14 cellular contexts compared by ENCODE assay signal in genomic region chr15:23690015-23690414, GRCh38. TPM values are rescaled to one million over a fixed set of nuclear protein-coding genes. Genes with fewer than 3 reads are reported as not detected.
A peak's percentile ranks its signal among the peaks of the same experiment; 100 is the strongest.
DNase-seq lines count a peak whose midpoint lies in the region; ATAC-seq and TF ChIP-seq lines count a peak whose summit lies in the region.
"Had no signal": no experiment of that assay in that cellular context is flagged by ENCODE, and none has a peak within 500 bp of the region (broad histone marks: within the 10 kb centered on the region; RNA-seq: fewer than 3 reads in every experiment).

No MANE protein-coding gene starts in this region.

- peaks cover 6% of the 10 kb centered on the region for H3K27me3 Mint-ChIP-seq in brain
- no peaks in the 10 kb centered on the region for H3K27me3 Mint-ChIP-seq in mesothelial cell of epicardium (ENCODE audit: low read depth)
- H3K27me3 Mint-ChIP-seq in H9 (ENCODE audit: low read depth), result peaks cover 4% of the 10 kb centered on the region
- H3K27me3 Mint-ChIP-seq: IgD-negative memory B cell had no signal

- peak overlapping the region in 4 of 5 experiments; percentile 30 to 73 (median 60) for H3K4me3 Mint-ChIP-seq in brain
- peak overlapping the region; percentile 5 for H3K4me3 Mint-ChIP-seq in mesothelial cell of epicardium
- no peak overlapping the region for H3K4me3 Mint-ChIP-seq in H9
- H3K4me3 Mint-ChIP-seq: IgD-negative memory B cell had no signal

- no peak overlapping the region for H2BK12ac ChIP-seq in H9 (ENCODE audit: insufficient read length, low read depth, low read length)

- H3K9me3 ChIP-seq in ovary (no peaks in the 10 kb centered on the region), upper lobe of left lung (peaks cover 0 to 3% (median 0%) of the 10 kb centered on the region in 4 donors), H9 (ENCODE audit: control insufficient read depth, low read depth, low read length) (peaks cover 53% of the 10 kb centered on the region)
- H3K9me3 ChIP-seq: SJCRH30 had no signal

- H2AK5ac ChIP-seq in H9 (ENCODE audit: insufficient read length, low read length), result no peak overlapping the region

- H3K36me3 ChIP-seq in ovary (no peaks in the 10 kb centered on the region), upper lobe of left lung (no peaks in the 10 kb centered on the region)
- H3K36me3 ChIP-seq: BLaER1, SJCRH30 had no signal

- H3K9ac ChIP-seq in H9 (ENCODE audit: extremely low read depth, insufficient read length, low read length), result no peak overlapping the region
- H3K9ac ChIP-seq: BLaER1 had no signal

- H4K91ac ChIP-seq in H9 (ENCODE audit: insufficient read length, low read depth, low read length), result no peak overlapping the region

- H3K4ac ChIP-seq in H9 (ENCODE audit: low read depth, low read length), result no peak overlapping the region

- H4K5ac ChIP-seq in H9 (ENCODE audit: insufficient read length, low read depth, low read length), result no peak overlapping the region

- H3T11ph ChIP-seq in H9 (ENCODE audit: low read length), result no peak overlapping the region

- intact Hi-C loops in ovary (cut with DNase I), result no loop called here

- H3K27ac Mint-ChIP-seq in brain (peak overlapping the region in 4 of 5 experiments; percentile 23 to 87 (median 51)), mesothelial cell of epicardium (peak overlapping the region; percentile 87), H9 (no peak overlapping the region)
- H3K27ac Mint-ChIP-seq: IgD-negative memory B cell had no signal

- no peak overlapping the region for H2BK5ac ChIP-seq in H9 (ENCODE audit: insufficient read length, low read length)

- no peaks in the 10 kb centered on the region for H4K20me1 ChIP-seq in H9 (ENCODE audit: control insufficient read depth, insufficient read depth, insufficient read length)
- H4K20me1 ChIP-seq: BLaER1 had no signal

- H3K14ac ChIP-seq in H9 (ENCODE audit: insufficient read depth, low read length), result no peak overlapping the region

- H3K4me1 ChIP-seq in ovary (ENCODE audit: insufficient read depth) (peaks cover 4% of the 10 kb centered on the region), upper lobe of left lung (peaks cover 0 to 15% (median 4%) of the 10 kb centered on the region in 4 donors), H9 (ENCODE audit: insufficient read depth, low read length) (no peaks in the 10 kb centered on the region)
- H3K4me1 ChIP-seq: BLaER1, SJCRH30 had no signal

- no peak overlapping the region for H2BK120ac ChIP-seq in H9 (ENCODE audit: low read depth, low read length, poor library complexity, severe bottlenecking)

- no peak overlapping the region for H4K8ac ChIP-seq in H9 (replicated peaks; ENCODE audit: insufficient read length, low read depth, low read length)

- no peaks in the 10 kb centered on the region for H3K27me3 ChIP-seq in ovary
- no peaks in the 10 kb centered on the region for H3K27me3 ChIP-seq in upper lobe of left lung
- no peaks in the 10 kb centered on the region for H3K27me3 ChIP-seq in H9 (ENCODE audit: insufficient read depth, low read length)
- H3K27me3 ChIP-seq: BLaER1, SJCRH30 had no signal

- H2BK15ac ChIP-seq in H9 (ENCODE audit: low read depth, low read length), result no peak overlapping the region

- DNase-seq in mesothelial cell of epicardium (ENCODE audit: low spot score in 2 of 2, unreplicated experiment in 2 of 2) (no peak), ovary (peak in 3 of 5 donors; percentile 19 to 41 (median 31)), upper lobe of left lung (no peak), cerebellar cortex (ENCODE audit: low spot score) (no peak), H9 (no peak), KG1 (lab: John Stamatoyannopoulos, UW) (no peak)
- DNase-seq: NCI-H226, OCI-M1, RPMI8226 had no signal

- WGBS in ovary, 3 donors, result 40 to 47% (median 41%) methylated on average over 4 of the region's 4 CpGs
- WGBS in upper lobe of left lung, 2 donors, result 68 to 74% methylated on average over 4 of the region's 4 CpGs
- no CpG with 5 or more reads among the region's 4 CpGs for WGBS in H9 (ENCODE audit: extremely low coverage, insufficient read length, low lambda C conversion rate)

- H3K79me1 ChIP-seq in H9 (ENCODE audit: insufficient read depth, low read depth, low read length, poor library complexity, severe bottlenecking), result no peaks in the 10 kb centered on the region

- no peak overlapping the region for H2AFZ ChIP-seq in H9 (ENCODE audit: low read length)

- H3K18ac ChIP-seq in H9 (ENCODE audit: insufficient read length, low read depth, low read length), result no peak overlapping the region

- H3K9me3 Mint-ChIP-seq in brain, result peaks cover 0 to 37% (median 7%) of the 10 kb centered on the region in 5 experiments
- H3K9me3 Mint-ChIP-seq in mesothelial cell of epicardium, result peaks cover 22% of the 10 kb centered on the region
- H3K9me3 Mint-ChIP-seq in H9, result peaks cover 62 to 63% of the 10 kb centered on the region in 2 experiments

- H3K27ac ChIP-seq in ovary (peak overlapping the region in 1 of 2 donors; percentile 74), upper lobe of left lung (peak overlapping the region in 3 of 4 donors; percentile 24 to 43 (median 24)), H9 (ENCODE audit: insufficient read length, low read depth, low read length) (no peak overlapping the region)
- H3K27ac ChIP-seq: BLaER1, SJCRH30 had no signal

- TF ChIP-seq POLR2A in ovary (IDR thresholded peaks at IDR 0.05), result no peak
- TF ChIP-seq POLR2A in upper lobe of left lung (IDR thresholded peaks at IDR 0.05), result no peak

- peaks cover 28% of the 10 kb centered on the region for H3K4me1 Mint-ChIP-seq in brain
- H3K4me1 Mint-ChIP-seq in mesothelial cell of epicardium, result peaks cover 33% of the 10 kb centered on the region
- H3K4me1 Mint-ChIP-seq in H9, result peaks cover 10 to 11% of the 10 kb centered on the region in 2 experiments
- H3K4me1 Mint-ChIP-seq: IgD-negative memory B cell had no signal

- TF ChIP-seq CTCF in brain (conservative IDR thresholded peaks at IDR 0.05) (no peak), mesothelial cell of epicardium (IDR thresholded peaks at IDR 0.05; ENCODE audit: unreplicated experiment) (no peak), ovary (IDR thresholded peaks at IDR 0.05) (no peak), upper lobe of left lung (IDR thresholded peaks at IDR 0.05) (no peak), H9 (conservative IDR thresholded peaks at IDR 0.05) (no peak)

- TF ChIP-seq EP300 in ovary (IDR thresholded peaks at IDR 0.05) (no peak), upper lobe of left lung (IDR thresholded peaks at IDR 0.05) (no peak)

- H3K23me2 ChIP-seq in H9 (ENCODE audit: insufficient read length, low read depth, low read length, poor library complexity, severe bottlenecking), result no peaks in the 10 kb centered on the region

- no peaks in the 10 kb centered on the region for H3K79me2 ChIP-seq in H9 (ENCODE audit: insufficient read depth, low read length)

- H2BK20ac ChIP-seq in H9 (ENCODE audit: low read depth, low read length, poor library complexity, severe bottlenecking), result no peak overlapping the region

- H3K4me3 ChIP-seq in ovary, result no peak overlapping the region
- H3K4me3 ChIP-seq in upper lobe of left lung, result no peak overlapping the region
- H3K4me3 ChIP-seq: BLaER1, SJCRH30 had no signal

- ATAC-seq in upper lobe of left lung (ENCODE audit: low FRiP score in 2 of 2), result no peak
- ATAC-seq in HG02973 (IDR thresholded peaks at IDR 0.05; ENCODE audit: unreplicated experiment), result no peak

- no peak overlapping the region for H3K56ac ChIP-seq in H9 (ENCODE audit: insufficient read length, low read depth, low read length)

- no peak overlapping the region for H3K23ac ChIP-seq in H9 (ENCODE audit: insufficient read length, low read depth, low read length)

- H3K36me3 Mint-ChIP-seq in brain (peaks cover 5% of the 10 kb centered on the region), mesothelial cell of epicardium (no peaks in the 10 kb centered on the region), H9 (ENCODE audit: insufficient read depth in 1 of 3, low read depth in 3 of 3) (peaks cover 3 to 9% (median 4%) of the 10 kb centered on the region in 3 experiments; a peak in 6 of 7 replicates)
- H3K36me3 Mint-ChIP-seq: IgD-negative memory B cell had no signal

- H3K4me2 ChIP-seq in H9 (ENCODE audit: insufficient read depth, insufficient read length, low read length), result no peak overlapping the region
- H3K4me2 ChIP-seq: BLaER1 had no signal

RNA-seq across cellular contexts. Expression of gene NDN, which starts 2.9 kb away (rescaled TPM):
- polyA plus RNA-seq in brain (ENCODE audit: insufficient read depth, low read depth, low replicate concordance) (64.0 TPM), ovary (100 to 1,000 TPM in 1 of 2 donors, 10 to 100 TPM in 1; 77.9 to 105 TPM)
- total RNA-seq in mesothelial cell of epicardium (84.8 to 89.0 TPM (median 85.8 TPM) in 3 replicates), ovary (100 to 1,000 TPM in 5 of 7 donors, 10 to 100 TPM in 2; 85.6 to 137 (median 112) TPM), upper lobe of left lung (10 to 100 TPM; 11.5 to 44.5 (median 29.2) TPM), H9 (2021) (34.8 and 38.0 TPM in 2 replicates)
- total RNA-seq: SJCRH30 had no signal
- polyA plus RNA-seq: IgD-negative memory B cell had no signal

RNA-seq across cellular contexts. Expression of gene MAGEL2, which starts 42.3 kb away (rescaled TPM):
- polyA plus RNA-seq in brain (ENCODE audit: insufficient read depth, low read depth, low replicate concordance) (1.3 TPM), ovary (1 to 10 TPM in 1 of 2 donors, under 1 TPM in 1; 0.75 to 1.7 TPM)
- total RNA-seq in mesothelial cell of epicardium (10.9 to 11.2 TPM (median 10.9 TPM) in 3 replicates), ovary (1 to 10 TPM; 1.5 to 4.3 (median 2.4) TPM), upper lobe of left lung (under 1 TPM in 2 of 6 donors, not detected in 4; 0.14 to 0.24 TPM), H9 (2021) (9.2 and 9.7 TPM in 2 replicates)
- polyA plus RNA-seq: IgD-negative memory B cell had no signal

Comparison
In these comparisons a context has a peak if more than half of its experiments do, and no peak if none do; other contexts are left out.
1. H3K27ac Mint-ChIP-seq: peak in brain (4 of 5) and mesothelial cell of epicardium (single experiment); none in H9 (0 of 3).
2. H3K4me3 Mint-ChIP-seq: peak in brain (4 of 5) and mesothelial cell of epicardium (single experiment); none in H9 (0 of 2).
3. DNase-seq: peak in ovary (3 of 5); none in mesothelial cell of epicardium (0 of 2), upper lobe of left lung (0 of 2), cerebellar cortex (single experiment), H9 (single experiment) and KG1 (single experiment).